Comparison of ENCODE assay signal across 21 cellular contexts in the genomic region with DNA sequence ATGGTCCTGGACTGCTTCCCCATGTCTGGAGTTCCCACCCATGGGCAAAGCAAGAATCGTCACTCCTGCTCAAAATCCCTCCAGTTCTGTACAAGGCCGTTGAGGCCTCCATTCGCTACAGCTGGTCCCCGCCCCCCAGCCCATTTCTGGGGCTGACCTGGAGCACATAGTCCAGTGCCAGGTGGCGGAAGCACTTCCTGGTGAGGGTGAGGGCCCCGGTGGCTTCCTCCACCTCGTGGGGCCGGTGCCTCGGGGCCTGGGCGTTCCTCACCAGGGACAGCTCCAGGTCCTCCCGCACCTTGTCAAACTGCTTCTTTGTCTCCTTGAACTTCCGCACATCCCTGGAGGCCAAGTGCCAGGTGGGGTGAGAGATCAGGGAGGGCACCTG.
"Had no signal": no experiment of that assay in that cellular context is flagged by ENCODE, and none has a peak within 500 bp of the region (broad histone marks: within the 10 kb centered on the region; RNA-seq: fewer than 3 reads in every experiment).

No MANE protein-coding gene starts in this region.

- H3K4me3 Mint-ChIP-seq: activated naive CD4-positive, alpha-beta T cell treated with anti-CD3 and anti-CD28 coated beads, Interleukin-2, amount 50 U/mL, for 24 hours; activated T-cell treated with anti-CD3 and anti-CD28 coated beads, Interleukin-2, amount 50 U/mL, for 4 hours; brain; central memory CD8-positive, alpha-beta T cell; dendritic cell treated with granulocyte-macrophage colony-stimulating factor and Interleukin-4, amounts not matched to agents 40 ng/mL and 50 ng/mL, for 4 days; effector memory CD8-positive, alpha-beta T cell had no signal

- H3K36me3 ChIP-seq: pancreas had no signal

- H3K9me3 Mint-ChIP-seq: activated naive CD4-positive, alpha-beta T cell treated with anti-CD3 and anti-CD28 coated beads, Interleukin-2, amount 50 U/mL, for 24 hours; activated T-cell treated with anti-CD3 and anti-CD28 coated beads, Interleukin-2, amount 50 U/mL, for 4 hours; brain; central memory CD8-positive, alpha-beta T cell; dendritic cell treated with granulocyte-macrophage colony-stimulating factor and Interleukin-4, amounts not matched to agents 40 ng/mL and 50 ng/mL, for 4 days; effector memory CD8-positive, alpha-beta T cell had no signal

- H3K27me3 ChIP-seq: heart left ventricle, pancreas, sigmoid colon, spleen, stomach, thyroid gland had no signal

- H3K4me1 Mint-ChIP-seq: activated naive CD4-positive, alpha-beta T cell treated with anti-CD3 and anti-CD28 coated beads, Interleukin-2, amount 50 U/mL, for 24 hours; central memory CD8-positive, alpha-beta T cell had no signal

- ATAC-seq: heart left ventricle, left cardiac atrium had no signal

- H3K4me3 ChIP-seq: heart left ventricle, lung, pancreas, sigmoid colon, spleen, stomach, thyroid gland had no signal

- H3K9me3 ChIP-seq: heart left ventricle, pancreas, sigmoid colon, spleen, stomach, thyroid gland had no signal

- H3K27me3 Mint-ChIP-seq: activated naive CD4-positive, alpha-beta T cell treated with anti-CD3 and anti-CD28 coated beads, Interleukin-2, amount 50 U/mL, for 24 hours; brain; central memory CD8-positive, alpha-beta T cell; dendritic cell treated with granulocyte-macrophage colony-stimulating factor and Interleukin-4, amounts not matched to agents 40 ng/mL and 50 ng/mL, for 4 days; effector memory CD8-positive, alpha-beta T cell had no signal

- DNase-seq: activated CD4-positive, alpha-beta T cell treated with anti-CD3 and anti-CD28 coated beads for 1 hour; activated CD4-positive, alpha-beta T cell treated with anti-CD3 and anti-CD28 coated beads, Interleukin-2, amount 50 U/mL, for 4 hours; activated effector memory CD4-positive, alpha-beta T cell treated with anti-CD3 and anti-CD28 coated beads, Interleukin-2, amount 50 U/mL, for 16 hours; activated T-cell treated with anti-CD3 and anti-CD28 coated beads, Interleukin-2, amount 50 U/mL, for 4 hours; effector memory CD8-positive, alpha-beta T cell; heart left ventricle; left cardiac atrium; midbrain; sigmoid colon; spleen; stomach; thyroid gland had no signal

- H3K27ac Mint-ChIP-seq: activated naive CD4-positive, alpha-beta T cell treated with anti-CD3 and anti-CD28 coated beads, Interleukin-2, amount 50 U/mL, for 24 hours; dendritic cell treated with granulocyte-macrophage colony-stimulating factor and Interleukin-4, amounts not matched to agents 40 ng/mL and 50 ng/mL, for 4 days; effector memory CD8-positive, alpha-beta T cell had no signal

- FAIRE-seq: frontal cortex, pancreas, urothelium cell line had no signal

- H3K27ac ChIP-seq: epithelial cell of prostate, heart left ventricle, pancreas, sigmoid colon, spleen, stomach, thyroid gland had no signal

- H3K36me3 Mint-ChIP-seq: activated naive CD4-positive, alpha-beta T cell treated with anti-CD3 and anti-CD28 coated beads, Interleukin-2, amount 50 U/mL, for 24 hours; brain had no signal
